Comparison of ENCODE assay signal across 9 cellular contexts in the genomic region with DNA sequence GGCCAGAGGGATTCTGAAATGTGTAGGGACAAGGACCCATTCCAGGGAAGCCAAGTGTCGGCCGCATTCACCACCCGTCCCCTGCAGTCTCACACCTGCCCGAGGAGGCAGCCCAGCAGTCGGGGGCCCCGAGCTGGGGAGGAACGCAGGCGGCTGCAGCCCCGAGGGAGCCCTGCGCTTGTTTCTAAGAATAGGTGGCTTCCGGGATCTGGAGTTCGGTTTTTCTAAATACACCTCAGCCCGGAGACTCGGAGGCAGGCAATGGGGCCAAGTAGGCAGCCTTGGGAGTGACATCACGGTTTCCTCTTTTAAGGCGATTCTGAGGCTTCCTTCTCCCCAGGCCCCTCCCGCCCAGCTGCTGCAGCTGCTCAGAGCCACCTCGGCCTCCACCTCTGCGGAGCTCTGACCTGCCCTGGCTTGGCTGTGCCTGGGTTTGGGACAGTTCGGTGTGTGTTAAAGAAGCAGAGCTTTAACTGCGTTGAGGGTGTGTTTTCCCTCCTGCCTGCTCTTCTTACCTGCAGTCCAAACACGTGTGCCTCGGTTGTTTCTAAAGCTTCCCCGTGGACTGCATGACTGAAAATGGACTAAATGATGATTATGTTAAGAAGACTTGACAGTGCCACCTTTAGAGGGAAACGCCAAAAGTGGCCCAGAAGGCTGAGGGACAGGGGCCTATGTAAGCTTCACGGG.
A peak's percentile ranks its signal among the peaks of the same experiment; 100 is the strongest.
DNase-seq lines count a peak whose midpoint lies in the region; ATAC-seq, FAIRE-seq and TF ChIP-seq lines count a peak whose summit lies in the region.
"Had no signal": no experiment of that assay in that cellular context is flagged by ENCODE, and none has a peak within 500 bp of the region (broad histone marks: within the 10 kb centered on the region; RNA-seq: fewer than 3 reads in every experiment).

No MANE protein-coding gene starts in this region.

- H3K4me2 ChIP-seq in GM23338: peak overlapping the region; percentile 57; the same call in 1 of the 2 replicates
- H3K4me2 ChIP-seq in smooth muscle cell: peak overlapping the region; percentile 76
- H3K4me2 ChIP-seq in Karpas-422 (ENCODE audit: low read depth, low read length, poor library complexity, severe bottlenecking): no peak overlapping the region

- H3K79me2 ChIP-seq in GM23338 (replicated peaks; ENCODE audit: insufficient read depth) (peaks cover 5% of the 10 kb centered on the region; the same call in 1 of the 2 replicates), smooth muscle cell (ENCODE audit: low read depth) (peaks cover 58% of the 10 kb centered on the region), Karpas-422 (ENCODE audit: low read length) (no peaks in the 10 kb centered on the region)

- peak; percentile 44 for FAIRE-seq in GM12892 (lab: Jason Lieb, UNC)

- TF ChIP-seq POLR2A in GM12892 (IDR thresholded peaks at IDR 0.05; ENCODE audit: low read depth, low read length): no peak

- no peaks in the 10 kb centered on the region for H3K27me3 ChIP-seq in GM23338 (ENCODE audit: insufficient read depth)
- peaks cover 0 to 9% (median 0%) of the 10 kb centered on the region in 7 donors for H3K27me3 ChIP-seq in heart right ventricle
- no peaks in the 10 kb centered on the region for H3K27me3 ChIP-seq in smooth muscle cell (ENCODE audit: low read depth)
- H3K27me3 ChIP-seq in Karpas-422 (ENCODE audit: low read length): no peaks in the 10 kb centered on the region

- peak; percentile 90 for ATAC-seq in GM23338
- ATAC-seq in heart right ventricle: peak; percentile 72 to 89 (median 78)

- H3K36me3 Mint-ChIP-seq in GM23338 (ENCODE audit: low read depth) (peaks cover 34% of the 10 kb centered on the region), immature natural killer cell (no peaks in the 10 kb centered on the region)

- 8% methylated on average over 26 of the region's 26 CpGs for WGBS in heart right ventricle, 2 donors
- 32% methylated on average over 25 of the region's 26 CpGs for WGBS in smooth muscle cell (ENCODE audit: low lambda C conversion rate)

- H3K4me1 Mint-ChIP-seq in GM23338: peaks cover 26% of the 10 kb centered on the region
- H3K4me1 Mint-ChIP-seq in immature natural killer cell: peaks cover 0 to 1% of the 10 kb centered on the region in 2 donors

- H3K27ac ChIP-seq in GM23338 (ENCODE audit: low read depth): peak overlapping the region; percentile 84
- peak overlapping the region; percentile 68 to 94 (median 82) for H3K27ac ChIP-seq in heart right ventricle
- H3K27ac ChIP-seq in smooth muscle cell (ENCODE audit: low read depth): peak overlapping the region; percentile 100
- no peak overlapping the region for H3K27ac ChIP-seq in substantia nigra (ENCODE audit: low read depth, low read length, poor library complexity, severe bottlenecking)
- H3K27ac ChIP-seq in Karpas-422 (ENCODE audit: low read length): no peak overlapping the region

- H4K20me1 ChIP-seq in GM23338 (replicated peaks; ENCODE audit: insufficient read depth): no peaks in the 10 kb centered on the region
- no peaks in the 10 kb centered on the region for H4K20me1 ChIP-seq in smooth muscle cell (ENCODE audit: low read depth)
- H4K20me1 ChIP-seq in Karpas-422 (ENCODE audit: insufficient read depth, low read depth, low read length): no peaks in the 10 kb centered on the region

- H3K36me3 ChIP-seq in GM23338 (ENCODE audit: insufficient read depth) (no peaks in the 10 kb centered on the region), heart right ventricle (peaks cover 0 to 14% (median 0%) of the 10 kb centered on the region in 9 donors), smooth muscle cell (ENCODE audit: low read depth) (no peaks in the 10 kb centered on the region), Karpas-422 (ENCODE audit: insufficient read depth, low read length) (no peaks in the 10 kb centered on the region)

- no peaks in the 10 kb centered on the region for H3K9me3 ChIP-seq in heart right ventricle
- H3K9me3 ChIP-seq in smooth muscle cell (replicated peaks; ENCODE audit: low read depth): no peaks in the 10 kb centered on the region
- H3K9me3 ChIP-seq in Karpas-422 (ENCODE audit: low read length): peaks cover 5% of the 10 kb centered on the region; the same call in 1 of the 2 replicates

- no peak overlapping the region for H3K4me3 ChIP-seq in GM23338
- peak overlapping the region in 8 of 10 donors; percentile 2 to 42 (median 36) for H3K4me3 ChIP-seq in heart right ventricle
- no peak overlapping the region for H3K4me3 ChIP-seq in smooth muscle cell
- H3K4me3 ChIP-seq in Karpas-422 (ENCODE audit: low read length): no peak overlapping the region

- DNase-seq in GM12892 (ENCODE audit: insufficient read length) (peak; percentile 43), GM23338 (ENCODE audit: low spot score) (peak; percentile 62), NOMO-1 (lab: John Stamatoyannopoulos, UW; ENCODE audit: unreplicated experiment in 2 of 2) (peak; percentile 76 to 79), heart right ventricle (peak; percentile 51 to 86), smooth muscle cell (lab: John Stamatoyannopoulos, UW; ENCODE audit: unreplicated experiment) (no peak), substantia nigra (lab: John Stamatoyannopoulos, UW) (no peak), immature natural killer cell (no peak), Karpas-422 (no peak)

- H3K4me1 ChIP-seq in GM23338 (ENCODE audit: insufficient read depth) (peaks cover 23% of the 10 kb centered on the region), heart right ventricle (peaks cover 14 to 66% (median 55%) of the 10 kb centered on the region in 9 donors), smooth muscle cell (ENCODE audit: low read depth) (peaks cover 50% of the 10 kb centered on the region), Karpas-422 (ENCODE audit: low read length) (no peaks in the 10 kb centered on the region)

- H3K4me3 Mint-ChIP-seq in GM23338 (no peak overlapping the region), immature natural killer cell (no peak overlapping the region)
- H3K4me3 Mint-ChIP-seq: stimulated activated naive CD8-positive, alpha-beta T cell treated with anti-CD3 and anti-CD28 coated beads, Interleukin-15, Interleukin-2, amounts not matched to agents 100 ng/mL and 50 ng/mL, for 24 hours had no signal

- TF ChIP-seq CTCF in GM23338 (conservative IDR thresholded peaks at IDR 0.05; ENCODE audit: low read depth in 2 of 2) (no peak), heart right ventricle (IDR thresholded peaks at IDR 0.05) (no peak), smooth muscle cell (IDR thresholded peaks at IDR 0.05; ENCODE audit: borderline replicate concordance, insufficient read depth, poor library complexity, severe bottlenecking) (no peak)

- H3K9ac ChIP-seq in smooth muscle cell (ENCODE audit: low read depth): peak overlapping the region; percentile 87
- no peak overlapping the region for H3K9ac ChIP-seq in Karpas-422 (ENCODE audit: low read length)

- H3K27ac Mint-ChIP-seq in GM23338: peak overlapping the region; percentile 64; the same call in 1 of the 2 replicates
- no peak overlapping the region for H3K27ac Mint-ChIP-seq in immature natural killer cell
- H3K27ac Mint-ChIP-seq: stimulated activated naive CD8-positive, alpha-beta T cell treated with anti-CD3 and anti-CD28 coated beads, Interleukin-15, Interleukin-2, amounts not matched to agents 100 ng/mL and 50 ng/mL, for 24 hours had no signal

- H3K27me3 Mint-ChIP-seq in GM23338 (ENCODE audit: insufficient read depth, low read depth, poor library complexity): peaks cover 10% of the 10 kb centered on the region
- H3K27me3 Mint-ChIP-seq in immature natural killer cell (ENCODE audit: low read depth in 3 of 3): peaks cover 2 to 16% (median 2%) of the 10 kb centered on the region in 3 donors

- H3K9me2 ChIP-seq in GM23338 (ENCODE audit: insufficient read depth): peaks cover 3% of the 10 kb centered on the region; the same call in 1 of the 2 replicates
- H3K9me2 ChIP-seq in Karpas-422 (replicated peaks; ENCODE audit: insufficient read depth, low read length): no peaks in the 10 kb centered on the region

- H3K9me3 Mint-ChIP-seq in GM23338: peaks cover 27% of the 10 kb centered on the region
- peaks cover 0 to 3% (median 0%) of the 10 kb centered on the region in 6 donors for H3K9me3 Mint-ChIP-seq in immature natural killer cell

- H2AFZ ChIP-seq in GM23338 (no peak overlapping the region), smooth muscle cell (ENCODE audit: low read depth) (no peak overlapping the region), Karpas-422 (ENCODE audit: low read length) (no peak overlapping the region)

- peaks cover 8% of the 10 kb centered on the region; the same call in 1 of the 2 replicates for H3F3A ChIP-seq in GM23338 (replicated peaks; ENCODE audit: low read depth)
- peaks cover 69% of the 10 kb centered on the region for H3F3A ChIP-seq in smooth muscle cell (ENCODE audit: low read depth)

- intact Hi-C loops in heart right ventricle (cut with DNase I): no loop called here

TF ChIP-seq in GM23338, 12 proteins besides CTCF, POLR2A, EP300 and RAD21:
- no peak for TF ChIP-seq STAT1 (IDR thresholded peaks at IDR 0.05; ENCODE audit: unreplicated experiment)

Comparison
In these comparisons a context has a peak if more than half of its experiments do, and no peak if none do; other contexts are left out.
1. DNase-seq: peak in GM12892 (single experiment), GM23338 (single experiment), NOMO-1 (2 of 2) and heart right ventricle (2 of 2); none in smooth muscle cell (single experiment), substantia nigra (0 of 49), immature natural killer cell (0 of 3) and Karpas-422 (single experiment).
2. H3K27ac ChIP-seq: peak in GM23338 (single experiment), heart right ventricle (10 of 10) and smooth muscle cell (single experiment); none in substantia nigra (single experiment) and Karpas-422 (single experiment).
3. H3K4me3 ChIP-seq: peak in heart right ventricle (8 of 10); none in GM23338 (single experiment), smooth muscle cell (single experiment) and Karpas-422 (single experiment).